In genomic region chr4:137611998-137612700, GRCh38 we compare ENCODE assay signal across 15 cellular contexts.
"Had no signal": no experiment of that assay in that cellular context is flagged by ENCODE, and none has a peak within 500 bp of the region (broad histone marks: within the 10 kb centered on the region; RNA-seq: fewer than 3 reads in every experiment).

No MANE protein-coding gene starts in this region.

- ATAC-seq: activated T-cell treated with anti-CD3 and anti-CD28 coated beads, Interleukin-2, amount 50 U/mL, for 72 hours; naive thymus-derived CD4-positive, alpha-beta T cell; stimulated activated naive B cell treated with anti-CD40 and anti-IgM and Interleukin-4, amounts not matched to agents 10 μg/mL and 1 μg/mL and 100 μg/mL, for 72 hours had no signal

- H3K27ac Mint-ChIP-seq: activated T-cell treated with anti-CD3 and anti-CD28 coated beads, Interleukin-2, amount 50 U/mL, for 72 hours; immature natural killer cell; memory B cell; naive thymus-derived CD4-positive, alpha-beta T cell; stimulated activated naive B cell treated with anti-CD40 and anti-IgM and Interleukin-4, amounts not matched to agents 10 μg/mL and 1 μg/mL and 100 μg/mL, for 72 hours; T-helper 2 cell treated with Interferon-gamma antibody and Interleukin-4, amounts not matched to agents 5 μg/mL and 100 μg/mL, for 36 hours had no signal

- H3K4me1 ChIP-seq: ascending aorta, upper lobe of left lung had no signal

- H3K36me3 Mint-ChIP-seq: immature natural killer cell; memory B cell; naive thymus-derived CD4-positive, alpha-beta T cell; stimulated activated naive B cell treated with anti-CD40 and anti-IgM and Interleukin-4, amounts not matched to agents 10 μg/mL and 1 μg/mL and 100 μg/mL, for 72 hours had no signal

- H3K9me3 ChIP-seq: ascending aorta, sigmoid colon, thoracic aorta, upper lobe of left lung had no signal

- H3K4me1 Mint-ChIP-seq: central memory CD8-positive, alpha-beta T cell; immature natural killer cell; memory B cell; stimulated activated naive B cell treated with anti-CD40 and anti-IgM and Interleukin-4, amounts not matched to agents 10 μg/mL and 1 μg/mL and 100 μg/mL, for 72 hours had no signal

- H3K36me3 ChIP-seq: ascending aorta, sigmoid colon, thoracic aorta, upper lobe of left lung had no signal

- H3K27me3 ChIP-seq: ascending aorta, sigmoid colon, upper lobe of left lung had no signal

- H3K4me3 ChIP-seq: ascending aorta, coronary artery, sigmoid colon, thoracic aorta, upper lobe of left lung had no signal

- H3K4me3 Mint-ChIP-seq: activated T-cell treated with anti-CD3 and anti-CD28 coated beads, Interleukin-2, amount 50 U/mL, for 72 hours; central memory CD8-positive, alpha-beta T cell; immature natural killer cell; memory B cell; naive thymus-derived CD4-positive, alpha-beta T cell; stimulated activated naive B cell treated with anti-CD40 and anti-IgM and Interleukin-4, amounts not matched to agents 10 μg/mL and 1 μg/mL and 100 μg/mL, for 72 hours; T-helper 2 cell treated with Interferon-gamma antibody and Interleukin-4, amounts not matched to agents 5 μg/mL and 100 μg/mL, for 36 hours had no signal

- DNase-seq: activated CD4-positive, alpha-beta T cell treated with anti-CD3 and anti-CD28 coated beads, Interleukin-2, amount 50 U/mL, for 4 hours; activated effector memory CD4-positive, alpha-beta T cell treated with anti-CD3 and anti-CD28 coated beads, Interleukin-2, amount 50 U/mL, for 16 hours; activated naive CD4-positive, alpha-beta T cell treated with anti-CD3 and anti-CD28 coated beads, Interleukin-2, amount 50 U/mL, for 16 hours; activated T-cell treated with anti-CD3 and anti-CD28 coated beads, Interleukin-2, amount 50 U/mL, for 72 hours; immature natural killer cell; naive thymus-derived CD4-positive, alpha-beta T cell; sigmoid colon; stimulated activated naive B cell treated with anti-CD40 and anti-IgM and Interleukin-4, amounts not matched to agents 10 μg/mL and 1 μg/mL and 100 μg/mL, for 72 hours had no signal

- H3K9me3 Mint-ChIP-seq: activated T-cell treated with anti-CD3 and anti-CD28 coated beads, Interleukin-2, amount 50 U/mL, for 72 hours; memory B cell had no signal

- H3K27ac ChIP-seq: ascending aorta, coronary artery, sigmoid colon, thoracic aorta, upper lobe of left lung had no signal

- H3K27me3 Mint-ChIP-seq: central memory CD8-positive, alpha-beta T cell; memory B cell; naive thymus-derived CD4-positive, alpha-beta T cell; stimulated activated naive B cell treated with anti-CD40 and anti-IgM and Interleukin-4, amounts not matched to agents 10 μg/mL and 1 μg/mL and 100 μg/mL, for 72 hours had no signal
